ENCODE assay signal across 1 cellular context in genomic region chr10:23174075-23174973, GRCh38.
A peak's percentile ranks its signal among the peaks of the same experiment; 100 is the strongest.
TF ChIP-seq lines count a peak whose summit lies in the region.

No MANE protein-coding gene starts in this region.

TF ChIP-seq in H1, 55 proteins besides CTCF, POLR2A, EP300 and RAD21:
- TF ChIP-seq CTBP2 (IDR thresholded peaks at IDR 0.05; ENCODE audit: borderline replicate concordance, insufficient read depth, insufficient read length, low read length) (peak; percentile 79), SRF (IDR thresholded peaks at IDR 0.05; ENCODE audit: low read depth, low read length) (no peak), SUZ12 (IDR thresholded peaks at IDR 0.05; ENCODE audit: low read length) (peak; percentile 95), EZH2 (IDR thresholded peaks at IDR 0.05; ENCODE audit: low read depth, low read length, severe bottlenecking) (peak; percentile 73)
TF ChIP-seq in H1: peak in this region for 3.
